Comparison of ENCODE assay signal across 1 cellular context in the genomic region with DNA sequence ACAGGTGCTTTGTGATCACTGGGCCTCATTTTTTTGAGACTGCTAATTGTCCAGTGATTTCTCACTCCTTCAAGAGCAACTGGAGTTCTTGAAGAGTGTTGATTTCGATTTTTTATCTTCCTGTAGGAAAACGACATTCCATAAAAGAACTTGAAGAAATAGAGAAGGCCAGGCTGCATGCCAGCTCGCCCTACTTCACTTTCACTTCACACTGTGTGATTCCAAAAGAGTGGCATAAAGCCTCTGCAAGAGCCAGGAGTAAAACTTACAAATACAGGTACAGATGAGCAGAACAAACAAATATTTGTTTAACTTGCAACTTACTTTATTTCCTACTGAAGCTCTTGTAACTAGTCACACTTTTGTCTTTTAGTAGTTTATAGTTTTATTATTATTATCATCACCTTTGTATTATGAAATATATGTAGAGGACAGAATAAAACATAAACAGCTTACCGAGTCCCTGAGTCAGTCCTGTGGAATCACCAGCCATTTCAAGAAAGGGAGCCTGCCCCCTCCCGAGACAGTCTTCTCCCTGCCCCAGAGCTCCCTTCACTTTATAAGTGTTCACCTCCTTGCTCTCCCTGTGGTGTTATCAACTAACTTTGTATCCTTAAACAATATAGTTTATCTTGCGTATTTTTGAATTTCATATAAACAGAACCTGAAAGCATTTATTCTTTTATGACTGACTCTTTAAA.
TF ChIP-seq lines count a peak whose summit lies in the region.

No MANE protein-coding gene starts in this region.

TF ChIP-seq in HepG2, 621 proteins besides CTCF, POLR2A, EP300 and RAD21 (continued from another document):
- TF ChIP-seq ZIK1 (CRISPR knock-in tag; IDR thresholded peaks at IDR 0.05; ENCODE audit: borderline replicate concordance, low read depth) (no peak), PRDM10 (CRISPR knock-in tag; IDR thresholded peaks at IDR 0.05; ENCODE audit: low read depth) (no peak)
